Comparison of ENCODE assay signal across 19 cellular contexts in the genomic region with DNA sequence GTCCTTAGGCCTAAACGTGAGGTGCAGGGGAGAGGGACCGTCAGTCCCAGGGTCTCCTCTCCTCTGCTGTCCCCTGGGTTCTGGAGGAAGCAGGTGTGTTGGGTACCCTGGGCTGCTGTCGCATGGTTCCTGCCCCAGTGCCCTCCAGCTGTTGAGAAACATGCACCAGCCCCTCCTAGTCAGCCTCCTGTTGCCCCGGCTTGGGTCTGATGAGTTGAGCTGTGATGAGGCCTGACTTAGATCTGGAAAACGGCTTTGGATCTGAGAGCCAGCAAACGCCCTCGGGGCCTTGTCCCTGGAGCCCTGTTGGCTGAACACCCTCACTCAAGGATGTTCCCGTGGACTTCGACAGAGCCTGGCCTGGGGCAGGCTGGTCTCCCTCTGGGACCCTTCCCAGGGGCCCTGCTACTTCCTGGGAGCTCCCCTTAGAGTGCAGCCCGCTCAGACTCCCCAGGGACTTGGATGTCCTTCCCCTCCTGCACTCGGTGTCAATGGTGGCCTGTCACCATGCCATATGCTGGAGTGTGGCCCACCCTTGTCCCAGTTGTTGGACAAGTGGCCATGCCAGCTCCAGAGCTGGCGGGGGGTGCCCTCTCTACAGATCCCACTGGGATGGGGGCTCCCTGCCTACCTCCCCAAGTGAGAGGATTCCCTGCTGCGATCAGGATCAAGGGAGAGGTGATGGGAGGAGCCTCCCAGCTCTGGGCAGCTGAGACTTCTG.
"Had no signal": no experiment of that assay in that cellular context is flagged by ENCODE, and none has a peak within 500 bp of the region (broad histone marks: within the 10 kb centered on the region; RNA-seq: fewer than 3 reads in every experiment).

No MANE protein-coding gene starts in this region.

- H3K4me3 ChIP-seq: transverse colon had no signal

- H3K27ac ChIP-seq: epithelial cell of prostate, parathyroid adenoma, transverse colon had no signal

- H2AFZ ChIP-seq: parathyroid adenoma had no signal

- ATAC-seq: activated CD8-positive, alpha-beta T cell treated with anti-CD3 and anti-CD28 coated beads, Interleukin-2, amount 10 ng/mL, durations not matched to agents 7 days and 5 days; left lobe of liver; naive thymus-derived CD4-positive, alpha-beta T cell had no signal

- H3K9me3 ChIP-seq: transverse colon had no signal

- DNase-seq: activated B cell treated with CpG ODN at 0.5 μM for 24 hours; activated CD4-positive, alpha-beta T cell treated with anti-CD3 and anti-CD28 coated beads for 48 hours; activated CD8-positive, alpha-beta memory T cell treated with anti-CD3 and anti-CD28 coated beads, Interleukin-2, amount 50 U/mL, for 4 hours; activated CD8-positive, alpha-beta T cell treated with anti-CD3 and anti-CD28 coated beads, Interleukin-2, amount 10 ng/mL, durations not matched to agents 7 days and 5 days; activated gamma-delta T cell treated with Interleukin-2 at 50 U/mL for 16 hours; activated T-cell treated with anti-CD3 and anti-CD28 coated beads, Interleukin-2, amount 50 U/mL, for 48 hours; amygdala; effector memory CD4-positive, alpha-beta T cell; mammary epithelial cell; naive thymus-derived CD4-positive, alpha-beta T cell; stimulated activated CD4-positive, alpha-beta T cell treated with anti-CD3 and anti-CD28 coated beads, Interleukin-2, amount 100 ng/mL, for 48 hours; stimulated activated naive CD4-positive, alpha-beta T cell treated with Interleukin-2 at 50 U/mL for 16 hours; SW 1271; transverse colon had no signal

- H3K79me2 ChIP-seq: parathyroid adenoma had no signal

- FAIRE-seq: frontal cortex, TTC549 had no signal

- H3K27me3 ChIP-seq: transverse colon had no signal

- H3K4me1 ChIP-seq: parathyroid adenoma, transverse colon had no signal
